24 cellular contexts compared by ENCODE assay signal in the genomic region with DNA sequence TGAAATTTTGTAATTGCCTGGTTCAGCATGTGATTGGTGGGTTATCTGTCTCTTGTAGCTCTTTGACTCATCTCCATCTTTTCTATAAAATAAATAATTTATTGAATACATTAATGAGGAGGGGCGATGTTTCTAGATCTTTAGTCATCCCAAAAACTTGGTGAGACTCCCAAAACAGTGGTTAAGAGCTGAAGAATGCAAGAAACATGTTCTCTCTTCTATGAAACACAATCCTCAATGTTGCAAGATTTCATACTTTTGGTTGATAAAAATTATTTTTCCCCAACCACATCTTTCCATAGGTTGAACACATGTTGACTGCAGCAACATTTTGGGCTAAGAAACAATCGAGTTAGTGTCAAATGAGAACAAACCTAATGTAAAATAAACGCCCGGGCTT. TPM values are rescaled to one million over a fixed set of nuclear protein-coding genes. Genes with fewer than 3 reads are reported as not detected.
A peak's percentile ranks its signal among the peaks of the same experiment; 100 is the strongest.
DNase-seq lines count a peak whose midpoint lies in the region; ATAC-seq and TF ChIP-seq lines count a peak whose summit lies in the region.
"Had no signal": no experiment of that assay in that cellular context is flagged by ENCODE, and none has a peak within 500 bp of the region (broad histone marks: within the 10 kb centered on the region; RNA-seq: fewer than 3 reads in every experiment).

No MANE protein-coding gene starts in this region.

- H3K4me3 ChIP-seq in GM23248 (peak overlapping the region; percentile 95), choroid plexus epithelial cell (ENCODE audit: low read depth, low read length) (no peak overlapping the region), hepatocyte (no peak overlapping the region)

- peaks cover 21% of the 10 kb centered on the region for H3K27me3 Mint-ChIP-seq in progenitor cell of endocrine pancreas

- no peak overlapping the region for H2AFZ ChIP-seq in GM23248
- no peak overlapping the region for H2AFZ ChIP-seq in hepatocyte

- no peak for TF ChIP-seq CTCF in choroid plexus epithelial cell (conservative IDR thresholded peaks at IDR 0.05; ENCODE audit: low read depth, low read length)
- TF ChIP-seq CTCF in hepatocyte (IDR thresholded peaks at IDR 0.05; ENCODE audit: poor library complexity) = no peak
- TF ChIP-seq CTCF in progenitor cell of endocrine pancreas (IDR thresholded peaks at IDR 0.05; ENCODE audit: unreplicated experiment) = no peak

- H3K9me2 ChIP-seq in GM23248 (ENCODE audit: insufficient read depth) (no peaks in the 10 kb centered on the region), hepatocyte (replicated peaks; ENCODE audit: insufficient read depth) (no peaks in the 10 kb centered on the region)

- peaks cover 3% of the 10 kb centered on the region for H3K9me3 Mint-ChIP-seq in progenitor cell of endocrine pancreas (ENCODE audit: low read depth)
- H3K9me3 Mint-ChIP-seq: activated CD4-positive, alpha-beta T cell treated with anti-CD3 and anti-CD28 coated beads, Interleukin-2, amount 10 ng/mL, durations not matched to agents 7 days and 5 days had no signal

- H3K27me3 ChIP-seq in GM23248 (replicated peaks; ENCODE audit: insufficient read depth) (no peaks in the 10 kb centered on the region), hepatocyte (peaks cover 11% of the 10 kb centered on the region)
- H3K27me3 ChIP-seq: brain microvascular endothelial cell had no signal

- H3K4me2 ChIP-seq in GM23248 (ENCODE audit: unreplicated experiment) (peak overlapping the region; percentile 81), hepatocyte (peak overlapping the region; percentile 87)

- no peak for ATAC-seq in GM19351 (IDR thresholded peaks at IDR 0.05; ENCODE audit: unreplicated experiment)
- ATAC-seq: activated T-helper 17 cell treated with anti-CD3 and anti-CD28 coated beads, Interleukin-2, amount 50 U/mL, for 72 hours; naive thymus-derived CD8-positive, alpha-beta T cell had no signal

- peaks cover 27% of the 10 kb centered on the region for H3K4me1 Mint-ChIP-seq in progenitor cell of endocrine pancreas (ENCODE audit: low read depth)
- H3K4me1 Mint-ChIP-seq: activated T-helper 17 cell treated with anti-CD3 and anti-CD28 coated beads, Interleukin-2, amount 50 U/mL, for 72 hours had no signal

- no peak overlapping the region for H3K27ac Mint-ChIP-seq in progenitor cell of endocrine pancreas
- H3K27ac Mint-ChIP-seq: activated CD4-positive, alpha-beta T cell treated with anti-CD3 and anti-CD28 coated beads, Interleukin-2, amount 10 ng/mL, durations not matched to agents 7 days and 5 days; activated naive CD8-positive, alpha-beta T cell treated with anti-CD3 and anti-CD28 coated beads for 36 hours; activated T-helper 17 cell treated with anti-CD3 and anti-CD28 coated beads, Interleukin-2, amount 50 U/mL, for 72 hours; CD8-positive, alpha-beta memory T cell; IgD-negative memory B cell; naive thymus-derived CD8-positive, alpha-beta T cell had no signal

- H3K4me3 Mint-ChIP-seq in progenitor cell of endocrine pancreas (ENCODE audit: low read depth) = peak overlapping the region; percentile 75
- H3K4me3 Mint-ChIP-seq: activated CD4-positive, alpha-beta T cell treated with anti-CD3 and anti-CD28 coated beads, Interleukin-2, amount 10 ng/mL, durations not matched to agents 7 days and 5 days; activated naive CD8-positive, alpha-beta T cell treated with anti-CD3 and anti-CD28 coated beads for 36 hours; activated T-helper 17 cell treated with anti-CD3 and anti-CD28 coated beads, Interleukin-2, amount 50 U/mL, for 72 hours; CD8-positive, alpha-beta memory T cell had no signal

- no peaks in the 10 kb centered on the region for H3K36me3 Mint-ChIP-seq in progenitor cell of endocrine pancreas (ENCODE audit: insufficient read depth)

- DNase-seq in GM23248 (peak; percentile 55), choroid plexus epithelial cell (ENCODE audit: low read depth) (peak; percentile 55), hepatocyte (ENCODE audit: low spot score) (no peak), progenitor cell of endocrine pancreas (ENCODE audit: low spot score, unreplicated experiment) (no peak), amniotic stem cell (lab: John Stamatoyannopoulos, UW) (no peak), GOT3 (lab: John Stamatoyannopoulos, UW) (no peak)
- DNase-seq in activated naive CD4-positive, alpha-beta T cell treated with Interleukin-2 at 50 U/mL for 16 hours = no peak
- DNase-seq: activated CD4-positive, alpha-beta T cell treated with anti-CD3 and anti-CD28 coated beads, Interleukin-2, amount 10 ng/mL, durations not matched to agents 7 days and 5 days; activated naive CD8-positive, alpha-beta T cell treated with anti-CD3 and anti-CD28 coated beads for 36 hours; AML-193; brain microvascular endothelial cell; CD8-positive, alpha-beta memory T cell; cortex of kidney; DMS79; naive thymus-derived CD8-positive, alpha-beta T cell; NCI-H1436 treated with DMSO at 0.1 percent for 48 hours; NCI-H2171; OCI-M1; stomach; transverse colon had no signal

- H3K9me3 ChIP-seq in GM23248 (ENCODE audit: low read depth) = no peaks in the 10 kb centered on the region
- H3K9me3 ChIP-seq in hepatocyte (ENCODE audit: low read depth) = no peaks in the 10 kb centered on the region
- H3K9me3 ChIP-seq: stomach, transverse colon had no signal

- H3K27ac ChIP-seq in GM23248 (peak overlapping the region; percentile 75), hepatocyte (no peak overlapping the region)
- H3K27ac ChIP-seq: brain microvascular endothelial cell had no signal

- H3F3A ChIP-seq in GM23248 (ENCODE audit: insufficient read depth) = peaks cover 24% of the 10 kb centered on the region

- no peak overlapping the region for H3K9ac ChIP-seq in GM23248

- no peaks in the 10 kb centered on the region for H3K36me3 ChIP-seq in GM23248 (ENCODE audit: low read depth)
- H3K36me3 ChIP-seq in hepatocyte (replicated peaks; ENCODE audit: insufficient read depth, low read depth) = no peaks in the 10 kb centered on the region
- H3K36me3 ChIP-seq: brain microvascular endothelial cell, stomach, transverse colon had no signal

- 70 to 72% methylated on average over 4 of the region's 4 CpGs for WGBS in GM23248 (ENCODE audit: low coverage in 1 of 2, low lambda C conversion rate in 2 of 2, missing lambda C conversion rate in 2 of 2), 2 experiments
- 90% methylated on average over 4 of the region's 4 CpGs for WGBS in hepatocyte (ENCODE audit: low lambda C conversion rate, missing lambda C conversion rate)

- peaks cover 9% of the 10 kb centered on the region; the same call in 1 of the 2 replicates for H3K4me1 ChIP-seq in GM23248 (ENCODE audit: insufficient read depth)
- H3K4me1 ChIP-seq in hepatocyte (ENCODE audit: insufficient read depth) = no peaks in the 10 kb centered on the region
- H3K4me1 ChIP-seq: stomach, transverse colon had no signal

- in situ Hi-C loops in GM23248 (cut with MboI) = loop anchor here (25.0 kb wide), 1 partner anchor 229 kb away; no protein-coding TSS in a partner anchor

- no peaks in the 10 kb centered on the region for H4K20me1 ChIP-seq in GM23248 (ENCODE audit: insufficient read depth)
- no peaks in the 10 kb centered on the region for H4K20me1 ChIP-seq in hepatocyte (ENCODE audit: insufficient read depth, poor library complexity, severe bottlenecking)

- peaks cover 36% of the 10 kb centered on the region for H3K79me2 ChIP-seq in GM23248 (ENCODE audit: insufficient read depth)
- peaks cover 4% of the 10 kb centered on the region for H3K79me2 ChIP-seq in hepatocyte

RNA-seq across cellular contexts. Expression of gene TMEM47, which starts 1.2 kb away (rescaled TPM):
- 185 and 188 TPM in 2 replicates for total RNA-seq in GM23248 (2014; rRNA removed; shearing (Covaris generic))
- polyA plus RNA-seq in GM23248 (2016; fragmentation: Nextera tagmentation; extraction: Ambion mirVana) (146 and 152 TPM in 2 replicates), hepatocyte (14.7 and 20.8 TPM in 2 replicates)
- total RNA-seq in hepatocyte (31.2 and 34.1 TPM in 2 replicates), progenitor cell of endocrine pancreas (16.8 and 19.1 TPM in 2 replicates)
- total RNA-seq: activated CD4-positive, alpha-beta T cell treated with anti-CD3 and anti-CD28 coated beads, Interleukin-2, amount 10 ng/mL, durations not matched to agents 7 days and 5 days; activated naive CD8-positive, alpha-beta T cell treated with anti-CD3 and anti-CD28 coated beads for 36 hours; activated T-helper 17 cell treated with anti-CD3 and anti-CD28 coated beads, Interleukin-2, amount 50 U/mL, for 72 hours; CD8-positive, alpha-beta memory T cell; naive thymus-derived CD8-positive, alpha-beta T cell; T-helper 1 cell treated with Interleukin-12 subunit alpha and Interleukin-12 subunit beta and Interleukin-4 antibody, amounts not matched to agents 30 ng/mL and 1 ng/mL, for 36 hours had no signal
- polyA plus RNA-seq: CD8-positive, alpha-beta memory T cell; IgD-negative memory B cell; naive thymus-derived CD8-positive, alpha-beta T cell had no signal

Comparison
In these comparisons a context has a peak if more than half of its experiments do, and no peak if none do; other contexts are left out.
1. DNase-seq: peak in GM23248 (single experiment) and choroid plexus epithelial cell (single experiment); none in hepatocyte (single experiment), progenitor cell of endocrine pancreas (single experiment), activated naive CD4-positive, alpha-beta T cell treated with Interleukin-2 at 50 U/mL for 16 hours (single experiment), amniotic stem cell (single experiment) and GOT3 (single experiment).